In genomic region chrX:155881158-155881993, GRCh38 we compare ENCODE assay signal across 7 cellular contexts. TPM values are rescaled to one million over a fixed set of nuclear protein-coding genes. Genes with fewer than 3 reads are reported as not detected.
DNase-seq lines count a peak whose midpoint lies in the region; ATAC-seq and TF ChIP-seq lines count a peak whose summit lies in the region.

Gene VAMP7 (plus strand): TSS chrX:155881345. CDS start chrX:155889467, 8,122 bp downstream.

- DNase-seq in NCI-H1930 (lab: John Stamatoyannopoulos, UW) (peak; percentile 78 to 83), T-helper 22 cell (ENCODE audit: low read depth) (peak; percentile 70), astrocyte of the cerebellum (ENCODE audit: low read depth) (peak; percentile 62), hepatocyte (ENCODE audit: low spot score) (peak; percentile 91), retinal pigment epithelial cell (ENCODE audit: low read depth) (peak; percentile 53)

- no peaks in the 10 kb centered on the region for H4K20me1 ChIP-seq in hepatocyte (ENCODE audit: insufficient read depth, poor library complexity, severe bottlenecking)

- in situ Hi-C loops in astrocyte of the cerebellum (cut with HindIII; ENCODE audit: low sequenced_read_pairs) = no loop called here

- peak within 1 kb of the TSS; percentile 81 for H3K4me2 ChIP-seq in hepatocyte

- peak within 1 kb of the TSS; percentile 78 for H3K4me3 ChIP-seq in astrocyte of the cerebellum (ENCODE audit: low read depth, low read length)
- H3K4me3 ChIP-seq in hepatocyte = peak within 1 kb of the TSS; percentile 76
- H3K4me3 ChIP-seq in retinal pigment epithelial cell (ENCODE audit: low read length) = peak within 1 kb of the TSS; percentile 78

- H2AFZ ChIP-seq in hepatocyte = peak within 1 kb of the TSS; percentile 80

- WGBS in hepatocyte (ENCODE audit: low lambda C conversion rate, missing lambda C conversion rate) = 35% methylated on average over 45 of the region's 48 CpGs

- no peaks in the 10 kb centered on the region for H3K4me1 ChIP-seq in hepatocyte (ENCODE audit: insufficient read depth)

- peak within 1 kb of the TSS; percentile 88 for H3K27ac ChIP-seq in hepatocyte

- TF ChIP-seq CTCF in astrocyte of the cerebellum (IDR thresholded peaks at IDR 0.05; ENCODE audit: low read depth, low read length, missing control alignments) (no peak), hepatocyte (IDR thresholded peaks at IDR 0.05; ENCODE audit: poor library complexity) (no peak), retinal pigment epithelial cell (conservative IDR thresholded peaks at IDR 0.05; ENCODE audit: low read depth, low read length) (no peak)

- H3K9me2 ChIP-seq in hepatocyte (replicated peaks; ENCODE audit: insufficient read depth) = no peaks in the 10 kb centered on the region

- peaks cover 20% of the 10 kb centered on the region for H3K79me2 ChIP-seq in hepatocyte

- no peaks in the 10 kb centered on the region for H3K27me3 ChIP-seq in hepatocyte

- no peaks in the 10 kb centered on the region for H3K36me3 ChIP-seq in hepatocyte (replicated peaks; ENCODE audit: insufficient read depth, low read depth)

- H3K9me3 ChIP-seq in hepatocyte (ENCODE audit: low read depth) = no peaks in the 10 kb centered on the region

- ATAC-seq in GM18508 (IDR thresholded peaks at IDR 0.05; ENCODE audit: insufficient read depth, unreplicated experiment) (peak; percentile 80), HG02973 (IDR thresholded peaks at IDR 0.05; ENCODE audit: unreplicated experiment) (peak; percentile 96)

RNA-seq across cellular contexts. Expression of gene VAMP7, which starts in this region (rescaled TPM):
- 52.6 and 55.9 TPM in 2 replicates for total RNA-seq in hepatocyte
- 34.0 and 34.8 TPM in 2 replicates for polyA plus RNA-seq in hepatocyte

Comparison
In these comparisons a context has a peak if more than half of its experiments do, and no peak if none do; other contexts are left out.
1. Peak in every context shown above with its lines: DNase-seq, ATAC-seq, H3K4me3 ChIP-seq and H3K27ac ChIP-seq.